Comparison of ENCODE assay signal across 1 cellular context in the genomic region with DNA sequence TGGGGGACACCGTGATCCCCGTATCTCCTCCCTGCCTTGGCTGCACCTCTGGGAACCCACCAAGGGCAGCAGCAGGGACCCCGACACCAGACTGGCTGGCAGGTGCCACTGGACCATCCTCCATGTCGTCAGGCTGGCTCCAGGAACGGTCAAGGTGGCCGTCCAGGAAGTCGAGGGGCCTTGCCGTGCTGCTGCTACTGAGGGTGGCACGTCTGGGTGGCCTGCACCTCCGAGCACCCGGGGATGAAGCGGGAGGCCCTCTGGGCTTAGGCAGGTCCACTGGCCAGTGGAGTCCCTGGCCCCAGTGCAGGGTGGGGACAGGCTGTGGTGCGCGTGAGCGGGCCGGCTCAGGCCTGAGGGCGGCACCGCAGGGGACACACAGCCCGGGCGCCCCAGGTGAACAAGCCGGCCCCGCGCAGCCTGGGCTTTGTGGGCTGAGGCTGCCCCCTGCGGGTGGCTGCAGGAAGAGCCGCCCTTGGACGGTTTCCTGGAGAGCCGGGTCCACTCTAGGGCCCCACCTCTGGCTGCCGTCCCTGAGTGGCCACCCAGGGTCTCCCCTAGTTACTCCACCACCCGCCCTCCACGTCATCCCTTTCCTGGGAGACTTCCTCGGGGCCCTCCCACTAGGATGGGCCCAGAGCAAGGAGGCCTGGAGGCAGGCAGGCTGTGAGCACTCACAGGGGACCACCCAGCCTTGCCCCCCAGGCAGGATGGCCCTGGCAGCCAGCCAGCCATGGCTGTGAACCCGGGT.
TF ChIP-seq lines count a peak whose summit lies in the region.

No MANE protein-coding gene starts in this region.

TF ChIP-seq in HepG2, 621 proteins besides CTCF, POLR2A, EP300 and RAD21 (continued from another document and continues in another):
- TF ChIP-seq ZBTB4 (CRISPR knock-in tag; IDR thresholded peaks at IDR 0.05; ENCODE audit: borderline replicate concordance): peak; percentile 84; the same call in 1 of the 2 replicates
- TF ChIP-seq, protein P1, sequence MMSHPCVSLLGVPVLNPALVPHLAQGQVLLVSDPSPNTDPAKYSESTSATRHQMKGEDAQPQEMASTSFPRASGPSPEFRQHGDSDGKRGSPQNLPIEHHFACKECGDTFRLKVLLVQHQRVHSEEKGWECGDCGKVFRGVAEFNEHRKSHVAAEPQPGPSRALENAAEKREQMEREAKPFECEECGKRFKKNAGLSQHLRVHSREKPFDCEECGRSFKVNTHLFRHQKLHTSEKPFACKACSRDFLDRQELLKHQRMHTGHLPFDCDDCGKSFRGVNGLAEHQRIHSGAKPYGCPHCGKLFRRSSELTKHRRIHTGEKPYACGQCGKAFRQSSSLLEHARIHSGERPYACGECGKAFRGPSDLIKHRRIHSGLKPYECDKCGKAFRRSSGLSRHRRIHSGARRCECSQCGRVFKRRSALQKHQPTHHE (CRISPR knock-in tag; IDR thresholded peaks at IDR 0.05; ENCODE audit: borderline replicate concordance): no peak
- 0 out of 2 replicates have a peak, but pooled peaks have one; percentile 76 for TF ChIP-seq GPN1 (CRISPR knock-in tag; IDR thresholded peaks at IDR 0.05; ENCODE audit: borderline replicate concordance)
- no peak for TF ChIP-seq ZNF432 (CRISPR knock-in tag; IDR thresholded peaks at IDR 0.05; ENCODE audit: borderline replicate concordance)
- TF ChIP-seq, protein P2, sequence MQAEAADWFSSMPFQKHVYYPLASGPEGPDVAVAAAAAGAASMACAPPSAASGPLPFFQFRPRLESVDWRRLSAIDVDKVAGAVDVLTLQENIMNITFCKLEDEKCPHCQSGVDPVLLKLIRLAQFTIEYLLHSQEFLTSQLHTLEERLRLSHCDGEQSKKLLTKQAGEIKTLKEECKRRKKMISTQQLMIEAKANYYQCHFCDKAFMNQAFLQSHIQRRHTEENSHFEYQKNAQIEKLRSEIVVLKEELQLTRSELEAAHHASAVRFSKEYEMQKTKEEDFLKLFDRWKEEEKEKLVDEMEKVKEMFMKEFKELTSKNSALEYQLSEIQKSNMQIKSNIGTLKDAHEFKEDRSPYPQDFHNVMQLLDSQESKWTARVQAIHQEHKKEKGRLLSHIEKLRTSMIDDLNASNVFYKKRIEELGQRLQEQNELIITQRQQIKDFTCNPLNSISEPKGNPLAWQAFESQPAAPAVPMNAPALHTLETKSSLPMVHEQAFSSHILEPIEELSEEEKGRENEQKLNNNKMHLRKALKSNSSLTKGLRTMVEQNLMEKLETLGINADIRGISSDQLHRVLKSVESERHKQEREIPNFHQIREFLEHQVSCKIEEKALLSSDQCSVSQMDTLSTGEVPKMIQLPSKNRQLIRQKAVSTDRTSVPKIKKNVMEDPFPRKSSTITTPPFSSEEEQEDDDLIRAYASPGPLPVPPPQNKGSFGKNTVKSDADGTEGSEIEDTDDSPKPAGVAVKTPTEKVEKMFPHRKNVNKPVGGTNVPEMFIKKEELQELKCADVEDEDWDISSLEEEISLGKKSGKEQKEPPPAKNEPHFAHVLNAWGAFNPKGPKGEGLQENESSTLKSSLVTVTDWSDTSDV (CRISPR knock-in tag; IDR thresholded peaks at IDR 0.05): no peak
- no peak for TF ChIP-seq HMG20B (CRISPR knock-in tag; conservative IDR thresholded peaks at IDR 0.05)
- 0 out of 2 replicates have a peak, but pooled peaks have one; percentile 31 for TF ChIP-seq SATB2 (CRISPR knock-in tag; IDR thresholded peaks at IDR 0.05)
- no peak for TF ChIP-seq ZFP36L2 (CRISPR knock-in tag; IDR thresholded peaks at IDR 0.05)
- TF ChIP-seq ZNF790 (CRISPR knock-in tag; IDR thresholded peaks at IDR 0.05; ENCODE audit: borderline replicate concordance): no peak
- TF ChIP-seq RXRB (CRISPR knock-in tag; IDR thresholded peaks at IDR 0.05; ENCODE audit: borderline replicate concordance): peak; percentile 51; the same call in 1 of the 2 replicates
- no peak for TF ChIP-seq CHCHD3 (CRISPR knock-in tag; IDR thresholded peaks at IDR 0.05)
- peak; percentile 18; the same call in 1 of the 2 replicates for TF ChIP-seq SP4 (CRISPR knock-in tag; IDR thresholded peaks at IDR 0.05)
- no peak for TF ChIP-seq KDM6A (CRISPR knock-in tag; IDR thresholded peaks at IDR 0.05; ENCODE audit: low read depth)
- no peak for TF ChIP-seq TCF7L2 (IDR thresholded peaks at IDR 0.05; ENCODE audit: low read depth, low read length)
- no peak for TF ChIP-seq FOXK2 (IDR thresholded peaks at IDR 0.05)
- no peak for TF ChIP-seq CREB1 (IDR thresholded peaks at IDR 0.05)
- no peak for TF ChIP-seq CREB1 (CRISPR knock-in tag; IDR thresholded peaks at IDR 0.05)
- TF ChIP-seq ZBTB39 (CRISPR knock-in tag; IDR thresholded peaks at IDR 0.05): no peak
- no peak for TF ChIP-seq TRIM24 (CRISPR knock-in tag; IDR thresholded peaks at IDR 0.05)
- no peak for TF ChIP-seq TAF15 (IDR thresholded peaks at IDR 0.05; ENCODE audit: low read depth, low read length, poor library complexity, severe bottlenecking)
- TF ChIP-seq HOXD1 (CRISPR knock-in tag; IDR thresholded peaks at IDR 0.05): no peak
- peak; percentile 80 for TF ChIP-seq TBX2 (CRISPR knock-in tag; IDR thresholded peaks at IDR 0.05; ENCODE audit: borderline replicate concordance)
- TF ChIP-seq, protein P3, sequence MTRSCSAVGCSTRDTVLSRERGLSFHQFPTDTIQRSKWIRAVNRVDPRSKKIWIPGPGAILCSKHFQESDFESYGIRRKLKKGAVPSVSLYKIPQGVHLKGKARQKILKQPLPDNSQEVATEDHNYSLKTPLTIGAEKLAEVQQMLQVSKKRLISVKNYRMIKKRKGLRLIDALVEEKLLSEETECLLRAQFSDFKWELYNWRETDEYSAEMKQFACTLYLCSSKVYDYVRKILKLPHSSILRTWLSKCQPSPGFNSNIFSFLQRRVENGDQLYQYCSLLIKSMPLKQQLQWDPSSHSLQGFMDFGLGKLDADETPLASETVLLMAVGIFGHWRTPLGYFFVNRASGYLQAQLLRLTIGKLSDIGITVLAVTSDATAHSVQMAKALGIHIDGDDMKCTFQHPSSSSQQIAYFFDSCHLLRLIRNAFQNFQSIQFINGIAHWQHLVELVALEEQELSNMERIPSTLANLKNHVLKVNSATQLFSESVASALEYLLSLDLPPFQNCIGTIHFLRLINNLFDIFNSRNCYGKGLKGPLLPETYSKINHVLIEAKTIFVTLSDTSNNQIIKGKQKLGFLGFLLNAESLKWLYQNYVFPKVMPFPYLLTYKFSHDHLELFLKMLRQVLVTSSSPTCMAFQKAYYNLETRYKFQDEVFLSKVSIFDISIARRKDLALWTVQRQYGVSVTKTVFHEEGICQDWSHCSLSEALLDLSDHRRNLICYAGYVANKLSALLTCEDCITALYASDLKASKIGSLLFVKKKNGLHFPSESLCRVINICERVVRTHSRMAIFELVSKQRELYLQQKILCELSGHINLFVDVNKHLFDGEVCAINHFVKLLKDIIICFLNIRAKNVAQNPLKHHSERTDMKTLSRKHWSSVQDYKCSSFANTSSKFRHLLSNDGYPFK (CRISPR knock-in tag; IDR thresholded peaks at IDR 0.05; ENCODE audit: borderline replicate concordance): peak; percentile 42; the same call in 1 of the 2 replicates
- no peak; the same call in 1 of the 2 replicates for TF ChIP-seq ZNF598 (CRISPR knock-in tag; IDR thresholded peaks at IDR 0.05; ENCODE audit: borderline replicate concordance)
- TF ChIP-seq MED13 (CRISPR knock-in tag; IDR thresholded peaks at IDR 0.05): 0 out of 2 replicates have a peak, but pooled peaks have one; percentile 61
- TF ChIP-seq ONECUT2 (CRISPR knock-in tag; IDR thresholded peaks at IDR 0.05): no peak
- TF ChIP-seq ZNF34 (CRISPR knock-in tag; IDR thresholded peaks at IDR 0.05; ENCODE audit: borderline replicate concordance): no peak
- TF ChIP-seq ZNF230 (CRISPR knock-in tag; IDR thresholded peaks at IDR 0.05): no peak
- no peak for TF ChIP-seq MEIS1 (CRISPR knock-in tag; IDR thresholded peaks at IDR 0.05; ENCODE audit: borderline replicate concordance)
- TF ChIP-seq SNRNP70 (IDR thresholded peaks at IDR 0.05; ENCODE audit: low read depth, low read length): no peak
- TF ChIP-seq NFATC3 (CRISPR knock-in tag; IDR thresholded peaks at IDR 0.05): no peak
- TF ChIP-seq ZNF441 (CRISPR knock-in tag; IDR thresholded peaks at IDR 0.05; ENCODE audit: borderline replicate concordance): no peak
- no peak for TF ChIP-seq ZFAT (CRISPR knock-in tag; conservative IDR thresholded peaks at IDR 0.05)
- TF ChIP-seq ZNF747 (CRISPR knock-in tag; IDR thresholded peaks at IDR 0.05; ENCODE audit: borderline replicate concordance): no peak; the same call in 1 of the 2 replicates
- no peak for TF ChIP-seq NBN (conservative IDR thresholded peaks at IDR 0.05)
- peak; percentile 14; the same call in 1 of the 2 replicates for TF ChIP-seq ZNF556 (CRISPR knock-in tag; IDR thresholded peaks at IDR 0.05; ENCODE audit: borderline replicate concordance)
- 0 out of 2 replicates have a peak, but pooled peaks have one; percentile 18 for TF ChIP-seq ZMYM4 (CRISPR knock-in tag; IDR thresholded peaks at IDR 0.05)
- TF ChIP-seq, protein P4, sequence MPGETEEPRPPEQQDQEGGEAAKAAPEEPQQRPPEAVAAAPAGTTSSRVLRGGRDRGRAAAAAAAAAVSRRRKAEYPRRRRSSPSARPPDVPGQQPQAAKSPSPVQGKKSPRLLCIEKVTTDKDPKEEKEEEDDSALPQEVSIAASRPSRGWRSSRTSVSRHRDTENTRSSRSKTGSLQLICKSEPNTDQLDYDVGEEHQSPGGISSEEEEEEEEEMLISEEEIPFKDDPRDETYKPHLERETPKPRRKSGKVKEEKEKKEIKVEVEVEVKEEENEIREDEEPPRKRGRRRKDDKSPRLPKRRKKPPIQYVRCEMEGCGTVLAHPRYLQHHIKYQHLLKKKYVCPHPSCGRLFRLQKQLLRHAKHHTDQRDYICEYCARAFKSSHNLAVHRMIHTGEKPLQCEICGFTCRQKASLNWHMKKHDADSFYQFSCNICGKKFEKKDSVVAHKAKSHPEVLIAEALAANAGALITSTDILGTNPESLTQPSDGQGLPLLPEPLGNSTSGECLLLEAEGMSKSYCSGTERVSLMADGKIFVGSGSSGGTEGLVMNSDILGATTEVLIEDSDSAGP (CRISPR knock-in tag; IDR thresholded peaks at IDR 0.05; ENCODE audit: borderline replicate concordance): peak; percentile 92
- TF ChIP-seq ZKSCAN8 (CRISPR knock-in tag; IDR thresholded peaks at IDR 0.05; ENCODE audit: borderline replicate concordance): no peak
- no peak for TF ChIP-seq POLR2G (IDR thresholded peaks at IDR 0.05; ENCODE audit: low read depth, low read length)
- TF ChIP-seq KLF11 (CRISPR knock-in tag; IDR thresholded peaks at IDR 0.05): no peak
- TF ChIP-seq MTA3 (CRISPR knock-in tag; IDR thresholded peaks at IDR 0.05): no peak
- TF ChIP-seq BRCA1 (CRISPR knock-in tag; IDR thresholded peaks at IDR 0.05): no peak
- 0 out of 2 replicates have a peak, but pooled peaks have one; percentile 0 for TF ChIP-seq KDM5B (CRISPR knock-in tag; IDR thresholded peaks at IDR 0.05; ENCODE audit: borderline replicate concordance)
- TF ChIP-seq ZNF557 (CRISPR knock-in tag; IDR thresholded peaks at IDR 0.05): no peak
- TF ChIP-seq, protein P5, sequence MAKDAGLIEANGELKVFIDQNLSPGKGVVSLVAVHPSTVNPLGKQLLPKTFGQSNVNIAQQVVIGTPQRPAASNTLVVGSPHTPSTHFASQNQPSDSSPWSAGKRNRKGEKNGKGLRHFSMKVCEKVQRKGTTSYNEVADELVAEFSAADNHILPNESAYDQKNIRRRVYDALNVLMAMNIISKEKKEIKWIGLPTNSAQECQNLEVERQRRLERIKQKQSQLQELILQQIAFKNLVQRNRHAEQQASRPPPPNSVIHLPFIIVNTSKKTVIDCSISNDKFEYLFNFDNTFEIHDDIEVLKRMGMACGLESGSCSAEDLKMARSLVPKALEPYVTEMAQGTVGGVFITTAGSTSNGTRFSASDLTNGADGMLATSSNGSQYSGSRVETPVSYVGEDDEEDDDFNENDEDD (CRISPR knock-in tag; IDR thresholded peaks at IDR 0.05; ENCODE audit: borderline replicate concordance): no peak
- TF ChIP-seq ARID2 (CRISPR knock-in tag; IDR thresholded peaks at IDR 0.05; ENCODE audit: borderline replicate concordance): no peak
- no peak for TF ChIP-seq ZNF792 (CRISPR knock-in tag; IDR thresholded peaks at IDR 0.05)
